2 cellular contexts compared by ENCODE assay signal in the genomic region with DNA sequence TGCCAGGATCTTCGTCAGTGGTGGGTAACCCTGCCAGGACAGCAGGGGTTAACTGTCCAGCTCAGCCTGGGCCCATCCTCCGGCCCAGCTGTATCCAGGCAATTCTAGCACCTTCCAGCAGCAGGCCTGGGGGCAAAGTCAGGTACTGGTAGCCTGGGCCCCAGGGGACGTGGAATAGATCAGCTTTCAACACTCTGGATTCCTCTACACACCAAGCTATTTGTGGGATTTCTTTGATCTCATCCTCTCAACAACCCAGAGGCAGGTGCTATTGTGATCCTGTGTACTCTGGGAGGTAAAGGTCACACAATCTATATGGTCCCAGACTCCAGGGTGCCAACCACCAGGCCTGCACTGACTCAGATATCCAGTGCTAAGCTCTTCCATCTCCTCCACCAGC.
A peak's percentile ranks its signal among the peaks of the same experiment; 100 is the strongest.
TF ChIP-seq lines count a peak whose summit lies in the region.

No MANE protein-coding gene starts in this region.

TF ChIP-seq in HEK293, 187 proteins besides CTCF, POLR2A, EP300 and RAD21:
- no peak for TF ChIP-seq ZNF221 (tag by site-specific recombination; IDR thresholded peaks at IDR 0.05; ENCODE audit: borderline replicate concordance)
- no peak for TF ChIP-seq ZBTB17 (tag by site-specific recombination; IDR thresholded peaks at IDR 0.05)
- no peak for TF ChIP-seq ZNF521 (tag by site-specific recombination; IDR thresholded peaks at IDR 0.05)
- no peak for TF ChIP-seq ZNF311 (tag by site-specific recombination; IDR thresholded peaks at IDR 0.05; ENCODE audit: borderline replicate concordance)
- TF ChIP-seq GLIS1 (tag by site-specific recombination; IDR thresholded peaks at IDR 0.05) = peak; percentile 89
- TF ChIP-seq, protein P1, sequence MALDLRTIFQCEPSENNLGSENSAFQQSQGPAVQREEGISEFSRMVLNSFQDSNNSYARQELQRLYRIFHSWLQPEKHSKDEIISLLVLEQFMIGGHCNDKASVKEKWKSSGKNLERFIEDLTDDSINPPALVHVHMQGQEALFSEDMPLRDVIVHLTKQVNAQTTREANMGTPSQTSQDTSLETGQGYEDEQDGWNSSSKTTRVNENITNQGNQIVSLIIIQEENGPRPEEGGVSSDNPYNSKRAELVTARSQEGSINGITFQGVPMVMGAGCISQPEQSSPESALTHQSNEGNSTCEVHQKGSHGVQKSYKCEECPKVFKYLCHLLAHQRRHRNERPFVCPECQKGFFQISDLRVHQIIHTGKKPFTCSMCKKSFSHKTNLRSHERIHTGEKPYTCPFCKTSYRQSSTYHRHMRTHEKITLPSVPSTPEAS (tag by site-specific recombination; IDR thresholded peaks at IDR 0.05) = no peak

TF ChIP-seq in K562, 482 proteins besides CTCF, POLR2A, EP300 and RAD21:
- TF ChIP-seq, protein P2, sequence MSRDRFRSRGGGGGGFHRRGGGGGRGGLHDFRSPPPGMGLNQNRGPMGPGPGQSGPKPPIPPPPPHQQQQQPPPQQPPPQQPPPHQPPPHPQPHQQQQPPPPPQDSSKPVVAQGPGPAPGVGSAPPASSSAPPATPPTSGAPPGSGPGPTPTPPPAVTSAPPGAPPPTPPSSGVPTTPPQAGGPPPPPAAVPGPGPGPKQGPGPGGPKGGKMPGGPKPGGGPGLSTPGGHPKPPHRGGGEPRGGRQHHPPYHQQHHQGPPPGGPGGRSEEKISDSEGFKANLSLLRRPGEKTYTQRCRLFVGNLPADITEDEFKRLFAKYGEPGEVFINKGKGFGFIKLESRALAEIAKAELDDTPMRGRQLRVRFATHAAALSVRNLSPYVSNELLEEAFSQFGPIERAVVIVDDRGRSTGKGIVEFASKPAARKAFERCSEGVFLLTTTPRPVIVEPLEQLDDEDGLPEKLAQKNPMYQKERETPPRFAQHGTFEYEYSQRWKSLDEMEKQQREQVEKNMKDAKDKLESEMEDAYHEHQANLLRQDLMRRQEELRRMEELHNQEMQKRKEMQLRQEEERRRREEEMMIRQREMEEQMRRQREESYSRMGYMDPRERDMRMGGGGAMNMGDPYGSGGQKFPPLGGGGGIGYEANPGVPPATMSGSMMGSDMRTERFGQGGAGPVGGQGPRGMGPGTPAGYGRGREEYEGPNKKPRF (IDR thresholded peaks at IDR 0.05; ENCODE audit: low read depth, low read length) = no peak
- TF ChIP-seq ZNF436 (CRISPR knock-in tag; IDR thresholded peaks at IDR 0.05) = no peak
- TF ChIP-seq, protein P3, sequence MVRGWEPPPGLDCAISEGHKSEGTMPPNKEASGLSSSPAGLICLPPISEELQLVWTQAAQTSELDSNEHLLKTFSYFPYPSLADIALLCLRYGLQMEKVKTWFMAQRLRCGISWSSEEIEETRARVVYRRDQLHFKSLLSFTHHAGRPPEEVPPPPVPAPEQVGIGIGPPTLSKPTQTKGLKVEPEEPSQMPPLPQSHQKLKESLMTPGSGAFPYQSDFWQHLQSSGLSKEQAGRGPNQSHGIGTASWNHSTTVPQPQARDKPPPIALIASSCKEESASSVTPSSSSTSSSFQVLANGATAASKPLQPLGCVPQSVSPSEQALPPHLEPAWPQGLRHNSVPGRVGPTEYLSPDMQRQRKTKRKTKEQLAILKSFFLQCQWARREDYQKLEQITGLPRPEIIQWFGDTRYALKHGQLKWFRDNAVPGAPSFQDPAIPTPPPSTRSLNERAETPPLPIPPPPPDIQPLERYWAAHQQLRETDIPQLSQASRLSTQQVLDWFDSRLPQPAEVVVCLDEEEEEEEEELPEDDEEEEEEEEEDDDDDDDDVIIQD (CRISPR knock-in tag; IDR thresholded peaks at IDR 0.05) = no peak
- TF ChIP-seq, protein P4, sequence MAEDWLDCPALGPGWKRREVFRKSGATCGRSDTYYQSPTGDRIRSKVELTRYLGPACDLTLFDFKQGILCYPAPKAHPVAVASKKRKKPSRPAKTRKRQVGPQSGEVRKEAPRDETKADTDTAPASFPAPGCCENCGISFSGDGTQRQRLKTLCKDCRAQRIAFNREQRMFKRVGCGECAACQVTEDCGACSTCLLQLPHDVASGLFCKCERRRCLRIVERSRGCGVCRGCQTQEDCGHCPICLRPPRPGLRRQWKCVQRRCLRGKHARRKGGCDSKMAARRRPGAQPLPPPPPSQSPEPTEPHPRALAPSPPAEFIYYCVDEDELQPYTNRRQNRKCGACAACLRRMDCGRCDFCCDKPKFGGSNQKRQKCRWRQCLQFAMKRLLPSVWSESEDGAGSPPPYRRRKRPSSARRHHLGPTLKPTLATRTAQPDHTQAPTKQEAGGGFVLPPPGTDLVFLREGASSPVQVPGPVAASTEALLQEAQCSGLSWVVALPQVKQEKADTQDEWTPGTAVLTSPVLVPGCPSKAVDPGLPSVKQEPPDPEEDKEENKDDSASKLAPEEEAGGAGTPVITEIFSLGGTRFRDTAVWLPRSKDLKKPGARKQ (CRISPR knock-in tag; IDR thresholded peaks at IDR 0.05) = no peak
- TF ChIP-seq ZNF146 (CRISPR knock-in tag; IDR thresholded peaks at IDR 0.05; ENCODE audit: unreplicated experiment) = no peak
- TF ChIP-seq NFYB (IDR thresholded peaks at IDR 0.05; ENCODE audit: extremely low read depth, insufficient read length) = no peak
- TF ChIP-seq HNRNPUL1 (IDR thresholded peaks at IDR 0.05; ENCODE audit: low read length) = no peak
- no peak for TF ChIP-seq ZFP36 (IDR thresholded peaks at IDR 0.05; ENCODE audit: low read depth, low read length, partially characterized antibody)
